Comparison of ENCODE assay signal across 23 cellular contexts in genomic region chr1:6762060-6762459, GRCh38. TPM values are rescaled to one million over a fixed set of nuclear protein-coding genes. Genes with fewer than 3 reads are reported as not detected.
A peak's percentile ranks its signal among the peaks of the same experiment; 100 is the strongest.
DNase-seq lines count a peak whose midpoint lies in the region; TF ChIP-seq lines count a peak whose summit lies in the region.
"Had no signal": no experiment of that assay in that cellular context is flagged by ENCODE, and none has a peak within 500 bp of the region (broad histone marks: within the 10 kb centered on the region; RNA-seq: fewer than 3 reads in every experiment).

No MANE protein-coding gene starts in this region.

- H3K9me3 ChIP-seq in breast epithelium: no peaks in the 10 kb centered on the region
- H3K9me3 ChIP-seq in liver (ENCODE audit: control insufficient read depth in 4 of 4, low read length in 3 of 4): no peaks in the 10 kb centered on the region
- H3K9me3 ChIP-seq: BE2C, Caco-2, MG63 had no signal

- H3K27ac ChIP-seq in breast epithelium: no peak overlapping the region
- H3K27ac ChIP-seq in liver (ENCODE audit: low read depth in 1 of 2, low read length in 2 of 2): peak overlapping the region; percentile 62 to 85
- H3K27ac ChIP-seq: 22Rv1 had no signal

- no peak overlapping the region for H3K4me3 ChIP-seq in breast epithelium
- H3K4me3 ChIP-seq in epithelial cell of esophagus (ENCODE audit: low read length): no peak overlapping the region
- H3K4me3 ChIP-seq in liver (ENCODE audit: low read depth in 1 of 3, low read length in 3 of 3): no peak overlapping the region
- H3K4me3 ChIP-seq: MG63 had no signal

- peaks cover 14% of the 10 kb centered on the region for H3K4me1 Mint-ChIP-seq in MCF 10A (ENCODE audit: insufficient read depth, unreplicated experiment)

- POLR2A ChIA-PET in MCF 10A (lab: Yijun Ruan, JAX): interaction anchor here (0.6 to 4.7 kb wide), 16 partner anchors 9 to 271 kb away, joined by 3 to 56 read pairs (median 4); partner anchors contain the start of gene CAMTA1

- peak overlapping the region; percentile 43 for H3K4me3 Mint-ChIP-seq in MCF 10A (ENCODE audit: unreplicated experiment)
- H3K4me3 Mint-ChIP-seq: HFFc6 had no signal

- no TSS peak for BruUV-seq in MCF 10A (replicated peaks; lab: Mats Ljungman, UMichigan)

- H3K9me3 Mint-ChIP-seq in MCF 10A (ENCODE audit: unreplicated experiment): no peaks in the 10 kb centered on the region
- H3K9me3 Mint-ChIP-seq: CD4-positive, CD25-positive, alpha-beta regulatory T cell; HFFc6 had no signal

- peak overlapping the region; percentile 72 for H3K27ac Mint-ChIP-seq in MCF 10A (ENCODE audit: low read depth, unreplicated experiment)
- H3K27ac Mint-ChIP-seq: HFFc6 had no signal

- H3K36me3 Mint-ChIP-seq in MCF 10A (ENCODE audit: insufficient read depth, unreplicated experiment): no peaks in the 10 kb centered on the region
- H3K36me3 Mint-ChIP-seq: CD4-positive, CD25-positive, alpha-beta regulatory T cell had no signal

- H3K36me3 ChIP-seq in breast epithelium (no peaks in the 10 kb centered on the region), liver (ENCODE audit: control insufficient read depth in 4 of 4, insufficient read depth in 3 of 4, low read depth in 1 of 4, low read length in 3 of 4) (no peaks in the 10 kb centered on the region)
- H3K36me3 ChIP-seq: BE2C, MG63 had no signal

- no peak overlapping the region for H3K9ac ChIP-seq in liver (ENCODE audit: low read depth in 1 of 2, low read length in 2 of 2)

- TF ChIP-seq RAD21 in liver (IDR thresholded peaks at IDR 0.05): peak in 1 of 2 donors; percentile 19

- no peak for TF ChIP-seq POLR2A in breast epithelium (IDR thresholded peaks at IDR 0.05)

- intact Hi-C loops in MCF 10A (cut with micrococcal nuclease): no loop called here
- intact Hi-C loops in breast epithelium (cut with DNase I; ENCODE audit: low total_unique reads): no loop called here

- CTCF ChIA-PET in MCF 10A (lab: Yijun Ruan, JAX): interaction anchor here (0.6 to 1.3 kb wide), 7 partner anchors 11 to 198 kb away, joined by 3 to 4 read pairs (median 3); no protein-coding TSS in a partner anchor

- H3K27me3 Mint-ChIP-seq in MCF 10A (ENCODE audit: insufficient read depth, unreplicated experiment): no peaks in the 10 kb centered on the region

- TF ChIP-seq CTCF in MCF 10A (IDR thresholded peaks at IDR 0.05; ENCODE audit: unreplicated experiment) (no peak), breast epithelium (IDR thresholded peaks at IDR 0.05) (no peak), epithelial cell of esophagus (IDR thresholded peaks at IDR 0.05; ENCODE audit: insufficient read depth, low read depth, low read length, missing control alignments) (no peak), liver (IDR thresholded peaks at IDR 0.05; ENCODE audit: low read depth, low read length, missing input control) (no peak)

- H3K4me1 ChIP-seq in breast epithelium (no peaks in the 10 kb centered on the region), liver (ENCODE audit: control insufficient read depth in 4 of 4, insufficient read depth in 4 of 4, low read length in 3 of 4) (peaks cover 0 to 5% (median 1%) of the 10 kb centered on the region in 4 donors)
- H3K4me1 ChIP-seq: BE2C, Caco-2 had no signal

- DNase-seq in MCF 10A (ENCODE audit: unreplicated experiment) (peak; percentile 91), breast epithelium (ENCODE audit: low spot score in 2 of 2) (no peak), epithelial cell of esophagus (ENCODE audit: low read depth) (peak; percentile 95), renal cortical epithelial cell (ENCODE audit: low read depth) (peak; percentile 35), AML-193 (lab: John Stamatoyannopoulos, UW) (no peak), NCI-H446 treated with DMSO at 0.1 percent for 48 hours (lab: John Stamatoyannopoulos, UW) (no peak), NCI-H2196 treated with DMSO at 0.1 percent for 48 hours (lab: John Stamatoyannopoulos, UW; ENCODE audit: unreplicated experiment) (no peak)
- DNase-seq: BE2C; Caco-2; CD4-positive, CD25-positive, alpha-beta regulatory T cell; H7; HFFc6; Karpas-422; MG63; NCI-H1048; NCI-H1436; NCI-H2029 treated with DMSO at 0.1 percent for 48 hours; NCI-H2171; NCI-H446; NK-92 treated with Interleukin-12 subunit alpha and Interleukin-12 subunit beta, amount 100 ng/mL, for 24 hours; OCI-M1 had no signal

- 42% methylated on average over 6 of the region's 6 CpGs for WGBS in liver

- H3K27me3 ChIP-seq in breast epithelium (no peaks in the 10 kb centered on the region), liver (ENCODE audit: control insufficient read depth in 4 of 4, insufficient read depth in 4 of 4, low read length in 3 of 4) (no peaks in the 10 kb centered on the region)
- H3K27me3 ChIP-seq: BE2C, MG63 had no signal

TF ChIP-seq in liver, 16 proteins besides CTCF, POLR2A, EP300 and RAD21:
- no peak for TF ChIP-seq NR2F2 (IDR thresholded peaks at IDR 0.05)
- TF ChIP-seq JUND (IDR thresholded peaks at IDR 0.05): peak in 1 of 2 donors; percentile 67
- TF ChIP-seq EGR1 (IDR thresholded peaks at IDR 0.05; ENCODE audit: low read depth in 2 of 2): no peak
- TF ChIP-seq ATF3 (IDR thresholded peaks at IDR 0.05): peak; percentile 13
- peak; percentile 28 for TF ChIP-seq SP1 (IDR thresholded peaks at IDR 0.05)
- peak; percentile 38 to 74 for TF ChIP-seq HNF4A (conservative IDR thresholded peaks at IDR 0.05)
- TF ChIP-seq HNF4G (IDR thresholded peaks at IDR 0.05): no peak
- TF ChIP-seq RXRA (IDR thresholded peaks at IDR 0.05): peak in 1 of 2 donors; percentile 80
- peak; percentile 41 for TF ChIP-seq REST (IDR thresholded peaks at IDR 0.05)
- peak; percentile 53 for TF ChIP-seq YY1 (IDR thresholded peaks at IDR 0.05)
- TF ChIP-seq ZBTB33 (IDR thresholded peaks at IDR 0.05): peak; percentile 63
- no peak for TF ChIP-seq GABPA (IDR thresholded peaks at IDR 0.05 in 1 of 2, conservative IDR thresholded peaks at IDR 0.05 in 1 of 2)
- peak; percentile 54 for TF ChIP-seq FOXA2 (IDR thresholded peaks at IDR 0.05)
- TF ChIP-seq TAF1 (conservative IDR thresholded peaks at IDR 0.05): no peak
- TF ChIP-seq FOXA1 (IDR thresholded peaks at IDR 0.05): no peak
- TF ChIP-seq MAX (IDR thresholded peaks at IDR 0.05): peak; percentile 66

RNA-seq across cellular contexts. Expression of gene CAMTA1, which starts 23.2 kb away (rescaled TPM):
- total RNA-seq in MCF 10A (2022) (74.1 and 95.8 TPM in 2 replicates), breast epithelium (10 to 100 TPM; 53.4 to 84.0 (median 61.9) TPM), liver (10 to 100 TPM; 18.0 to 23.2 TPM), renal cortical epithelial cell (56.4 and 79.3 TPM in 2 replicates)
- polyA plus RNA-seq in liver: 10 to 100 TPM; 48.5 to 93.5 TPM

Comparison
In these comparisons a context has a peak if more than half of its experiments do, and no peak if none do; other contexts are left out.
1. DNase-seq: peak in MCF 10A (single experiment), epithelial cell of esophagus (single experiment) and renal cortical epithelial cell (single experiment); none in breast epithelium (0 of 2), AML-193 (0 of 2), NCI-H446 treated with DMSO at 0.1 percent for 48 hours (single experiment) and NCI-H2196 treated with DMSO at 0.1 percent for 48 hours (single experiment).
2. H3K27ac ChIP-seq: peak in liver (2 of 2); none in breast epithelium (0 of 2).